ENCODE assay signal across 33 cellular contexts in the genomic region with DNA sequence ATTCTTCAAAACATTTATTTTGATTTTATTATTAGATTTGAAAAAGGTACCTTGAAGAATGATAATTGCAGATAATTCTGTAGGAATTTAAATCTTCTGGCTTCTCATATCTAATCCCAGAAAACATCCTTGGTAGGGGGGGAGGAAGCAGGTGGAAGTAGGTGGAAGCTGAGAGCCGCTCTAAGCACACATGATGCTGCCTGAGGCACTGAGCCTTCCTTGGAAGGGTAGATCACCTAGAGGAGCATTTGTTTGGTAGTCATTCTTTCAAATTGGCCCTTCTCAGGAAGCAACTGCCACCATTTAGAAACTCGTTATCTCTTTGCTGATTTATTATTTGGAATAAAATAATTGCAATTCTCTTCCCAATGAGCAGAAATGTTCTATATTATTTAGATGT.
"Had no signal": no experiment of that assay in that cellular context is flagged by ENCODE, and none has a peak within 500 bp of the region (broad histone marks: within the 10 kb centered on the region; RNA-seq: fewer than 3 reads in every experiment).

No MANE protein-coding gene starts in this region.

- ATAC-seq: activated CD8-positive, alpha-beta T cell treated with anti-CD3 and anti-CD28 coated beads for 36 hours; activated T-cell treated with anti-CD3 and anti-CD28 coated beads, Interleukin-2, amount 50 U/mL, for 72 hours; activated T-helper 17 cell treated with anti-CD3 and anti-CD28 coated beads, Interleukin-2, amount 50 U/mL, for 72 hours had no signal

- H3K9me3 ChIP-seq: MG63 had no signal

- H3K36me3 ChIP-seq: cardiac muscle cell, MG63, WERI-Rb-1 had no signal

- DNase-seq: activated CD4-positive, alpha-beta T cell treated with anti-CD3 and anti-CD28 coated beads, Interleukin-2, amount 10 ng/mL, durations not matched to agents 24 days and 14 days; activated CD4-positive, alpha-beta T cell treated with anti-CD3 and anti-CD28 coated beads, Interleukin-2, amount 50 U/mL, for 4 hours; activated CD8-positive, alpha-beta T cell treated with anti-CD3 and anti-CD28 coated beads for 36 hours; activated effector memory CD4-positive, alpha-beta T cell treated with anti-CD3 and anti-CD28 coated beads, Interleukin-2, amount 50 U/mL, for 16 hours; activated naive CD4-positive, alpha-beta T cell; activated naive CD4-positive, alpha-beta T cell treated with anti-CD3 and anti-CD28 coated beads, Interleukin-2, amount 50 U/mL, for 16 hours; activated naive CD8-positive, alpha-beta T cell treated with anti-CD3 and anti-CD28 coated beads for 36 hours; activated T-cell treated with anti-CD3 and anti-CD28 coated beads, Interleukin-2, amount 50 U/mL, for 1 hour; activated T-cell treated with anti-CD3 and anti-CD28 coated beads, Interleukin-2, amount 50 U/mL, for 72 hours; amniotic stem cell; aorta; Kasumi-1; KG1; MG63; NCI-H1092; NCI-H1436 treated with DMSO at 0.1 percent for 48 hours; NCI-H1694 treated with DMSO at 0.1 percent for 48 hours; NCI-H2029; NCI-H2107; NCI-H226; NCI-H524 treated with DMSO at 0.1 percent for 48 hours; NCI-H748 treated with DMSO at 0.1 percent for 48 hours; NK-92 treated with Interleukin-12 subunit alpha and Interleukin-12 subunit beta, amount 100 ng/mL, for 24 hours; OCI-M1; Right ventricle myocardium superior; SW 1271; T-helper 1 cell; T-helper 2 cell; T-helper 9 cell; WERI-Rb-1 had no signal

- H3K4me3 ChIP-seq: cardiac muscle cell, MG63 had no signal

- H3K36me3 Mint-ChIP-seq: activated naive CD8-positive, alpha-beta T cell treated with anti-CD3 and anti-CD28 coated beads for 36 hours had no signal

- H3K4me1 Mint-ChIP-seq: activated naive CD8-positive, alpha-beta T cell treated with anti-CD3 and anti-CD28 coated beads for 36 hours; activated T-helper 17 cell treated with anti-CD3 and anti-CD28 coated beads, Interleukin-2, amount 50 U/mL, for 72 hours; central memory CD8-positive, alpha-beta T cell had no signal

- H3K27me3 Mint-ChIP-seq: activated CD4-positive, alpha-beta T cell treated with anti-CD3 and anti-CD28 coated beads, Interleukin-2, amount 10 ng/mL, durations not matched to agents 24 days and 14 days; activated CD8-positive, alpha-beta T cell treated with anti-CD3 and anti-CD28 coated beads for 36 hours; activated naive CD8-positive, alpha-beta T cell treated with anti-CD3 and anti-CD28 coated beads for 36 hours; activated T-helper 17 cell treated with anti-CD3 and anti-CD28 coated beads, Interleukin-2, amount 50 U/mL, for 72 hours; central memory CD8-positive, alpha-beta T cell had no signal

- H3K27ac ChIP-seq: cardiac muscle cell, WERI-Rb-1 had no signal

- H3K27me3 ChIP-seq: cardiac muscle cell, MG63 had no signal

- H3K9me3 Mint-ChIP-seq: activated CD4-positive, alpha-beta T cell treated with anti-CD3 and anti-CD28 coated beads, Interleukin-2, amount 10 ng/mL, durations not matched to agents 24 days and 14 days had no signal

- H3K4me3 Mint-ChIP-seq: activated CD4-positive, alpha-beta T cell treated with anti-CD3 and anti-CD28 coated beads, Interleukin-2, amount 10 ng/mL, durations not matched to agents 24 days and 14 days; activated CD8-positive, alpha-beta T cell treated with anti-CD3 and anti-CD28 coated beads for 36 hours; activated naive CD8-positive, alpha-beta T cell treated with anti-CD3 and anti-CD28 coated beads for 36 hours; activated T-cell treated with anti-CD3 and anti-CD28 coated beads, Interleukin-2, amount 50 U/mL, for 72 hours; activated T-helper 17 cell treated with anti-CD3 and anti-CD28 coated beads, Interleukin-2, amount 50 U/mL, for 72 hours; central memory CD8-positive, alpha-beta T cell had no signal

- H3K27ac Mint-ChIP-seq: activated CD4-positive, alpha-beta T cell treated with anti-CD3 and anti-CD28 coated beads, Interleukin-2, amount 10 ng/mL, durations not matched to agents 24 days and 14 days; activated CD8-positive, alpha-beta T cell treated with anti-CD3 and anti-CD28 coated beads for 36 hours; activated naive CD8-positive, alpha-beta T cell treated with anti-CD3 and anti-CD28 coated beads for 36 hours; activated T-cell treated with anti-CD3 and anti-CD28 coated beads, Interleukin-2, amount 50 U/mL, for 72 hours; activated T-helper 17 cell treated with anti-CD3 and anti-CD28 coated beads, Interleukin-2, amount 50 U/mL, for 72 hours had no signal
